21 cellular contexts compared by ENCODE assay signal in the genomic region with DNA sequence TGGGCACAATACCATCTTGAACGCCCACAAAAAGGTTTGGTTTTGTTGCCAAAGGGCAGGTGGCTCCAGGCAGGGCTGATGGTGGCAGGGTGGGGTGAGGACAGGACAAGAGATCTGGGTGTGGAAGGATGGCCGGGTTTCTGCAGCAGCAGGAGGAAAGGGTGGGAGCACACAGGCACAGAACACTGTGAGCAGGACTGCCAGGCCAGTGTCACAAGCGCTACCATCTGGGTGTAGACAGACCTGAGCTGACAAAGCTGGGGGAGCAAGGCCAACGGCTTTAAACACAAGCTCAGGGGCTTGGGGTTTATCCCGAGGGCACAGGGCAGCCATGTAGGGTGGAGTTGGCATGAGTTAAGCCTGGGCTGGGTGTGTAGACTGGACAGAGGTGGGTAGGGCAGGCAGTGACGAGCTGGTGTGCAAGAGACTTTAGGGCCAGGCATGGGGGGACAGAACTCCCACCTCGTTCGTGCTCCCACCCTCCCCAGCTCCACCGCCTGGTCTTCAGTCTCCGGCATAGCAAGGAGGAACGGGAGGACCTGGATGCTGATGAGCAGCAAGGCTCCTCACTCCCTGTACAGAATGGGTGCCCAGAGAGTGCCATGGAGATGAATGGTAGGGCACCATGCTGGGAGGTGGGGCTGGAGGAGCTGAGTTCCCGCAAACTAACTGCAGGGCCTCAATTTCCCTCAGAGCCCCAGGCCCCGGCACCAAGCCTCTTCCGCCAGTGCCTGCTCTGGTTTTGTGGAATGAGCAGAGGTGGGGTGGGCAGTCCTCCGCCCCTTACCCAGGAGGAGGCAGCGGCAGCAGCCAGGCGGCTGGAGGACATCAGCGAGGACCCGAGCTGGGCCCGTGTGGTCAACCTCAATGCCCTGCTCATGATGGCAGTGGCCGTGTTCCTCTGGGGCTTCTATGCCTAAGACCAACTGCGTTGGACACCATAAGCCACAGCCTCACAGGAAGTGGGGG. TPM values are rescaled to one million over a fixed set of nuclear protein-coding genes. Genes with fewer than 3 reads are reported as not detected.
A peak's percentile ranks its signal among the peaks of the same experiment; 100 is the strongest.
DNase-seq lines count a peak whose midpoint lies in the region; ATAC-seq and TF ChIP-seq lines count a peak whose summit lies in the region.
"Had no signal": no experiment of that assay in that cellular context is flagged by ENCODE, and none has a peak within 500 bp of the region (broad histone marks: within the 10 kb centered on the region; RNA-seq: fewer than 3 reads in every experiment).

No MANE protein-coding gene starts in this region.

- DNase-seq in activated T-cell treated with anti-CD3 and anti-CD28 coated beads, Interleukin-2, amount 50 U/mL, for 4 hours: no peak
- DNase-seq in activated T-cell treated with anti-CD3 and anti-CD28 coated beads for 4 hours (no peak), PC-9 (no peak), endothelial cell (ENCODE audit: low spot score) (no peak), neuronal stem cell (ENCODE audit: low spot score) (no peak), Peyer's patch (no peak), NCI-H526 treated with DMSO at 0.1 percent for 48 hours (lab: John Stamatoyannopoulos, UW) (no peak)
- no peak for DNase-seq in stimulated activated CD4-positive, alpha-beta T cell treated with anti-CD3 and anti-CD28 coated beads, Interleukin-1b, Interleukin-23, amount 100 ng/mL, for 48 hours
- DNase-seq: ACHN; activated effector memory CD4-positive, alpha-beta T cell treated with anti-CD3 and anti-CD28 coated beads, Interleukin-2, amount 50 U/mL, for 16 hours; foreskin keratinocyte; midbrain; NCI-H1694 treated with DMSO at 0.1 percent for 48 hours; NCI-H446; SHP77; upper lobe of right lung had no signal

- TSS peak; percentile 17 for BruUV-seq in PC-9 (replicated peaks; lab: Mats Ljungman, UMichigan)

- no peaks in the 10 kb centered on the region for H3K27me3 Mint-ChIP-seq in activated T-cell treated with anti-CD3 and anti-CD28 coated beads, Interleukin-2, amount 50 U/mL, for 4 hours (ENCODE audit: low read depth)
- H3K27me3 Mint-ChIP-seq in endothelial cell (ENCODE audit: unreplicated experiment): peaks cover 28% of the 10 kb centered on the region

- no peak overlapping the region for H2BK12ac ChIP-seq in neuronal stem cell (ENCODE audit: low read length)

- H3K4me3 ChIP-seq in PC-9 (no peak overlapping the region), neuronal stem cell (ENCODE audit: low read length in 2 of 2) (no peak overlapping the region), Peyer's patch (no peak overlapping the region)
- H3K4me3 ChIP-seq: right lobe of liver, upper lobe of right lung had no signal

- no peak overlapping the region for H3K18ac ChIP-seq in neuronal stem cell (ENCODE audit: low read length)

- POLR2A ChIA-PET in PC-9 (lab: Charles Lee; ENCODE audit: unreplicated experiment): interaction anchor here (0.6 kb wide), 1 partner anchor 372 kb away, joined by 3 read pairs; the partner anchor contains the start of gene KAT8

- no peak overlapping the region for H4K91ac ChIP-seq in neuronal stem cell (ENCODE audit: low read depth, low read length, poor library complexity)

- no peak overlapping the region for H2BK15ac ChIP-seq in neuronal stem cell (ENCODE audit: low read length)

- H3K9me3 Mint-ChIP-seq in activated T-cell treated with anti-CD3 and anti-CD28 coated beads, Interleukin-2, amount 50 U/mL, for 4 hours: no peaks in the 10 kb centered on the region
- H3K9me3 Mint-ChIP-seq in endothelial cell (ENCODE audit: unreplicated experiment): no peaks in the 10 kb centered on the region

- peaks cover 3% of the 10 kb centered on the region for H3K79me1 ChIP-seq in neuronal stem cell (ENCODE audit: low read depth, low read length)

- H3K4me1 ChIP-seq in PC-9 (replicated peaks; ENCODE audit: insufficient read depth) (0 out of 2 replicates have a peak, but pooled peaks cover 8% of the 10 kb centered on the region), neuronal stem cell (ENCODE audit: control insufficient read depth in 2 of 2, insufficient read depth in 1 of 2, low read depth in 1 of 2, low read length in 2 of 2) (peaks cover 0 to 11% of the 10 kb centered on the region in 2 donors), Peyer's patch (peaks cover 4 to 20% (median 7%) of the 10 kb centered on the region in 4 donors)
- H3K4me1 ChIP-seq: foreskin keratinocyte had no signal

- H3K36me3 ChIP-seq in PC-9 (ENCODE audit: low read depth): no peaks in the 10 kb centered on the region
- peaks cover 13 to 60% of the 10 kb centered on the region in 2 donors for H3K36me3 ChIP-seq in neuronal stem cell (replicated peaks in 1 of 2; ENCODE audit: control insufficient read depth in 2 of 2, insufficient read depth in 2 of 2, low read length in 2 of 2)
- H3K36me3 ChIP-seq in Peyer's patch: peaks cover 0 to 32% (median 0%) of the 10 kb centered on the region in 3 donors

- H4K20me1 ChIP-seq in PC-9 (ENCODE audit: insufficient read depth): no peaks in the 10 kb centered on the region

- no peak overlapping the region for H3K27ac Mint-ChIP-seq in endothelial cell (ENCODE audit: unreplicated experiment)

- no peak for TF ChIP-seq POLR2A in Peyer's patch (IDR thresholded peaks at IDR 0.05)

- no peak overlapping the region for H3K23ac ChIP-seq in neuronal stem cell (ENCODE audit: low read depth, low read length, poor library complexity)

- H3F3A ChIP-seq in PC-9 (ENCODE audit: insufficient read depth, low read depth): no peaks in the 10 kb centered on the region; the same call in 1 of the 2 replicates

- H3K4me2 ChIP-seq in PC-9 (no peak overlapping the region), neuronal stem cell (ENCODE audit: insufficient read depth, low read length, poor library complexity, severe bottlenecking) (no peak overlapping the region)

- peak overlapping the region; percentile 21 for H2AK5ac ChIP-seq in neuronal stem cell (ENCODE audit: low read depth, low read length)

- no peaks in the 10 kb centered on the region for H3K9me3 ChIP-seq in PC-9 (ENCODE audit: insufficient read depth, low read depth)
- no peaks in the 10 kb centered on the region for H3K9me3 ChIP-seq in neuronal stem cell (replicated peaks in 1 of 2; ENCODE audit: control insufficient read depth in 2 of 2, insufficient read depth in 1 of 2, low read depth in 1 of 2, low read length in 2 of 2)
- peaks cover 0 to 4% (median 0%) of the 10 kb centered on the region in 4 donors for H3K9me3 ChIP-seq in Peyer's patch
- H3K9me3 ChIP-seq: right lobe of liver, upper lobe of right lung had no signal

- H3K4ac ChIP-seq in neuronal stem cell (ENCODE audit: low read length): no peak overlapping the region

- H3K79me2 ChIP-seq in PC-9 (ENCODE audit: low read depth): no peaks in the 10 kb centered on the region

- ATAC-seq in activated T-cell treated with anti-CD3 and anti-CD28 coated beads, Interleukin-2, amount 50 U/mL, for 4 hours: no peak
- ATAC-seq: foreskin keratinocyte, upper lobe of right lung had no signal

- CTCF ChIA-PET in PC-9 (lab: Charles Lee): interaction anchor here (0.6 kb wide), 1 partner anchor 18 kb away, joined by 4 read pairs; the partner anchor contains the start of gene TGFB1I1

- intact Hi-C loops in PC-9 (cut with micrococcal nuclease; ENCODE audit: unreplicated experiment): no loop called here

- TF ChIP-seq CTCF in PC-9 (conservative IDR thresholded peaks at IDR 0.05): no peak
- no peak for TF ChIP-seq CTCF in endothelial cell (IDR thresholded peaks at IDR 0.05; ENCODE audit: unreplicated experiment)
- TF ChIP-seq CTCF in Peyer's patch (IDR thresholded peaks at IDR 0.05): no peak

- H3K4me1 Mint-ChIP-seq in activated T-cell treated with anti-CD3 and anti-CD28 coated beads, Interleukin-2, amount 50 U/mL, for 4 hours (ENCODE audit: low read depth): peaks cover 13% of the 10 kb centered on the region
- no peaks in the 10 kb centered on the region for H3K4me1 Mint-ChIP-seq in endothelial cell (ENCODE audit: unreplicated experiment)

- no peak overlapping the region for H3K9ac ChIP-seq in neuronal stem cell (ENCODE audit: low read depth, low read length, poor library complexity)

- no peaks in the 10 kb centered on the region for H3K9me2 ChIP-seq in PC-9 (ENCODE audit: insufficient read depth)

- H3K27me3 ChIP-seq in PC-9 (ENCODE audit: insufficient read depth, low read depth): no peaks in the 10 kb centered on the region
- peaks cover 12 to 43% (median 19%) of the 10 kb centered on the region in 3 experiments for H3K27me3 ChIP-seq in neuronal stem cell (ENCODE audit: control insufficient read depth in 3 of 3, insufficient read depth in 3 of 3, low read depth in 1 of 3, low read length in 3 of 3)
- H3K27me3 ChIP-seq in Peyer's patch: no peaks in the 10 kb centered on the region
- H3K27me3 ChIP-seq: right lobe of liver, upper lobe of right lung had no signal

- H3K14ac ChIP-seq in neuronal stem cell (ENCODE audit: low read length): no peak overlapping the region

- peak overlapping the region; percentile 4 for H3K4me3 Mint-ChIP-seq in activated T-cell treated with anti-CD3 and anti-CD28 coated beads, Interleukin-2, amount 50 U/mL, for 4 hours
- peak overlapping the region; percentile 44 for H3K4me3 Mint-ChIP-seq in endothelial cell (ENCODE audit: unreplicated experiment)

- no peak overlapping the region for H2BK5ac ChIP-seq in neuronal stem cell (ENCODE audit: low read length)

- no CpG with 5 or more reads among the region's 22 CpGs for WGBS in neuronal stem cell (ENCODE audit: extremely low coverage in 2 of 2, insufficient read length in 2 of 2, insufficient replicate concordance in 1 of 2), 2 donors

- no peak overlapping the region for H2BK120ac ChIP-seq in neuronal stem cell (ENCODE audit: low read depth, low read length)

- peaks cover 10% of the 10 kb centered on the region for H3K36me3 Mint-ChIP-seq in activated T-cell treated with anti-CD3 and anti-CD28 coated beads, Interleukin-2, amount 50 U/mL, for 4 hours (ENCODE audit: insufficient read depth)
- peaks cover 29% of the 10 kb centered on the region for H3K36me3 Mint-ChIP-seq in endothelial cell (ENCODE audit: low read depth, unreplicated experiment)

- no peak overlapping the region for H3K27ac ChIP-seq in PC-9
- no peak overlapping the region for H3K27ac ChIP-seq in neuronal stem cell (replicated peaks; ENCODE audit: low read length)
- no peak overlapping the region for H3K27ac ChIP-seq in Peyer's patch
- H3K27ac ChIP-seq: foreskin keratinocyte, HL-60, right lobe of liver, upper lobe of right lung had no signal

- no peak overlapping the region for H2AFZ ChIP-seq in PC-9
- H2AFZ ChIP-seq in neuronal stem cell (ENCODE audit: low read length): no peak overlapping the region

- H4K8ac ChIP-seq in neuronal stem cell (ENCODE audit: low read depth, low read length): no peak overlapping the region

RNA-seq across cellular contexts. Expression of gene SLC5A2, which starts 7.0 kb away (rescaled TPM):
- total RNA-seq in activated T-cell treated with anti-CD3 and anti-CD28 coated beads, Interleukin-2, amount 50 U/mL, for 4 hours: not detected
- total RNA-seq in PC-9 (2021): 0.13 and 0.60 TPM in 2 replicates
- total RNA-seq in endothelial cell (ENCODE audit: unreplicated experiment): not detected
- not detected for polyA plus RNA-seq in neuronal stem cell (2013, experiment 1 of 2)
- not detected for polyA plus RNA-seq in neuronal stem cell (2013, experiment 2 of 2)
- 1 to 10 TPM in 2 of 4 donors, under 1 TPM in 1, not detected in 1; 0.94 to 5.4 (median 2.4) TPM for total RNA-seq in Peyer's patch
- total RNA-seq: activated CD8-positive, alpha-beta memory T cell treated with anti-CD3 and anti-CD28 coated beads for 36 hours; osteocyte; T-helper 1 cell treated with Interleukin-12 subunit alpha and Interleukin-12 subunit beta and Interleukin-4 antibody, amounts not matched to agents 30 ng/mL and 1 ng/mL, for 36 hours had no signal

RNA-seq across cellular contexts. Expression of gene TGFB1I1, which starts 17.9 kb away (rescaled TPM):
- total RNA-seq in activated T-cell treated with anti-CD3 and anti-CD28 coated beads, Interleukin-2, amount 50 U/mL, for 4 hours: under 1 TPM in 2 of 3 donors, not detected in 1; 0.30 to 0.34 TPM
- total RNA-seq in PC-9 (2021): 9.0 and 15.3 TPM in 2 replicates
- 42.5 TPM for total RNA-seq in endothelial cell (ENCODE audit: unreplicated experiment)
- 0.07 TPM for polyA plus RNA-seq in neuronal stem cell (2013, experiment 1 of 2)
- polyA plus RNA-seq in neuronal stem cell (2013, experiment 2 of 2): 0.21 TPM
- 10 to 100 TPM in 3 of 4 donors, 1 to 10 TPM in 1; 6.0 to 45.4 (median 18.2) TPM for total RNA-seq in Peyer's patch

RNA-seq across cellular contexts. Expression of gene RUSF1, which starts 18.3 kb away (rescaled TPM):
- 10 to 100 TPM; 43.9 to 49.1 (median 45.9) TPM for total RNA-seq in activated T-cell treated with anti-CD3 and anti-CD28 coated beads, Interleukin-2, amount 50 U/mL, for 4 hours
- total RNA-seq in PC-9 (2021) (86.7 and 94.7 TPM in 2 replicates), endothelial cell (ENCODE audit: unreplicated experiment) (54.2 TPM), Peyer's patch (100 to 1,000 TPM in 3 of 4 donors, 10 to 100 TPM in 1; 65.2 to 124 (median 110) TPM)
- polyA plus RNA-seq in neuronal stem cell (2013, experiment 1 of 2): 35.6 TPM
- polyA plus RNA-seq in neuronal stem cell (2013, experiment 2 of 2): 36.0 TPM

RNA-seq across cellular contexts. Expression of gene ARMC5, which starts 30.6 kb away (rescaled TPM):
- total RNA-seq in activated T-cell treated with anti-CD3 and anti-CD28 coated beads, Interleukin-2, amount 50 U/mL, for 4 hours: 10 to 100 TPM; 18.4 to 18.9 (median 18.7) TPM
- total RNA-seq in PC-9 (2021) (18.6 and 21.4 TPM in 2 replicates), endothelial cell (ENCODE audit: unreplicated experiment) (15.9 TPM), Peyer's patch (10 to 100 TPM; 12.4 to 20.4 (median 17.6) TPM)
- polyA plus RNA-seq in neuronal stem cell (2013, experiment 1 of 2): 6.0 TPM
- polyA plus RNA-seq in neuronal stem cell (2013, experiment 2 of 2): 5.6 TPM

RNA-seq across cellular contexts. Expression of gene AHSP, which starts 37.8 kb away (rescaled TPM):
- not detected for total RNA-seq in activated T-cell treated with anti-CD3 and anti-CD28 coated beads, Interleukin-2, amount 50 U/mL, for 4 hours
- total RNA-seq in PC-9 (2021) (not detected in 2 replicates), endothelial cell (ENCODE audit: unreplicated experiment) (not detected), Peyer's patch (not detected)
- not detected for polyA plus RNA-seq in neuronal stem cell (2013, experiment 1 of 2)
- 0.22 TPM for polyA plus RNA-seq in neuronal stem cell (2013, experiment 2 of 2)
- total RNA-seq: activated CD8-positive, alpha-beta memory T cell treated with anti-CD3 and anti-CD28 coated beads for 36 hours; foreskin keratinocyte; osteocyte; T-helper 1 cell treated with Interleukin-12 subunit alpha and Interleukin-12 subunit beta and Interleukin-4 antibody, amounts not matched to agents 30 ng/mL and 1 ng/mL, for 36 hours; upper lobe of right lung had no signal
- polyA plus RNA-seq: foreskin keratinocyte had no signal
